Comparison of ENCODE assay signal across 15 cellular contexts in genomic region chr1:38451541-38451993, GRCh38.
DNase-seq lines count a peak whose midpoint lies in the region; FAIRE-seq and TF ChIP-seq lines count a peak whose summit lies in the region.
"Had no signal": no experiment of that assay in that cellular context is flagged by ENCODE, and none has a peak within 500 bp of the region (broad histone marks: within the 10 kb centered on the region; RNA-seq: fewer than 3 reads in every experiment).

No MANE protein-coding gene starts in this region.

- peak overlapping the region; percentile 35 for H2AFZ ChIP-seq in astrocyte (ENCODE audit: low read depth, low read length)

- no peaks in the 10 kb centered on the region for H3K9me3 ChIP-seq in breast epithelium
- no peaks in the 10 kb centered on the region for H3K9me3 ChIP-seq in astrocyte (ENCODE audit: insufficient read depth, low read depth, low read length)
- H3K9me3 ChIP-seq: A549 had no signal

- CTCF ChIA-PET in MCF 10A (lab: Yijun Ruan, JAX): interaction anchor here (0.6 kb wide), 1 partner anchor 270 kb away, joined by 6 read pairs; no protein-coding TSS in a partner anchor

- H3K4me2 ChIP-seq in astrocyte (ENCODE audit: low read length): peak overlapping the region; percentile 68
- H3K4me2 ChIP-seq: A549 had no signal

- H4K20me1 ChIP-seq in astrocyte (ENCODE audit: insufficient read depth, low read length): no peaks in the 10 kb centered on the region

- H3K4me1 Mint-ChIP-seq in MCF 10A (ENCODE audit: insufficient read depth, unreplicated experiment): no peaks in the 10 kb centered on the region
- H3K4me1 Mint-ChIP-seq in astrocyte (ENCODE audit: low read depth, unreplicated experiment): peaks cover 38% of the 10 kb centered on the region

- no peaks in the 10 kb centered on the region for H3K79me2 ChIP-seq in astrocyte (ENCODE audit: insufficient read depth, low read length)

- H3K4me1 ChIP-seq in breast epithelium (no peaks in the 10 kb centered on the region), astrocyte (ENCODE audit: insufficient read depth, low read length) (peaks cover 49% of the 10 kb centered on the region)
- H3K4me1 ChIP-seq: A549 had no signal

- BruUV-seq in MCF 10A (replicated peaks; lab: Mats Ljungman, UMichigan): no TSS peak

- H3K27ac Mint-ChIP-seq in MCF 10A (ENCODE audit: low read depth, unreplicated experiment) (no peak overlapping the region), astrocyte (ENCODE audit: unreplicated experiment) (peak overlapping the region; percentile 88)

- H3K27me3 Mint-ChIP-seq in MCF 10A (ENCODE audit: insufficient read depth, unreplicated experiment) (peaks cover 8% of the 10 kb centered on the region), astrocyte (ENCODE audit: low read depth, unreplicated experiment) (peaks cover 5% of the 10 kb centered on the region)
- H3K27me3 Mint-ChIP-seq: stimulated activated memory B cell treated with anti-CD40 and anti-IgM and Interleukin-4, amounts not matched to agents 10 μg/mL and 1 μg/mL and 100 μg/mL, for 72 hours had no signal

- H3K27ac ChIP-seq in breast epithelium (no peak overlapping the region), astrocyte (ENCODE audit: low read depth, low read length) (peak overlapping the region; percentile 82)
- H3K27ac ChIP-seq: A549, SK-N-MC had no signal

- POLR2A ChIA-PET in MCF 10A (lab: Yijun Ruan, JAX): interaction anchor here (1.0 kb wide), 1 partner anchor 14 kb away, joined by 3 read pairs; no protein-coding TSS in a partner anchor

- intact Hi-C loops in MCF 10A (cut with micrococcal nuclease): no loop called here
- intact Hi-C loops in breast epithelium (cut with DNase I; ENCODE audit: low total_unique reads): no loop called here

- no peaks in the 10 kb centered on the region for H3K36me3 ChIP-seq in breast epithelium
- H3K36me3 ChIP-seq in astrocyte (ENCODE audit: insufficient read depth, low read length): no peaks in the 10 kb centered on the region

- H3K4me3 Mint-ChIP-seq in MCF 10A (ENCODE audit: unreplicated experiment): no peak overlapping the region
- H3K4me3 Mint-ChIP-seq in astrocyte (ENCODE audit: unreplicated experiment): no peak overlapping the region
- H3K4me3 Mint-ChIP-seq: stimulated activated memory B cell treated with anti-CD40 and anti-IgM and Interleukin-4, amounts not matched to agents 10 μg/mL and 1 μg/mL and 100 μg/mL, for 72 hours had no signal

- peak; percentile 78 for FAIRE-seq in astrocyte (lab: Jason Lieb, UNC)
- FAIRE-seq: A549 had no signal

- peak overlapping the region; percentile 59 for H3K9ac ChIP-seq in astrocyte (ENCODE audit: low read length)

- H3K27me3 ChIP-seq in breast epithelium (no peaks in the 10 kb centered on the region), astrocyte (ENCODE audit: insufficient read depth, low read length) (no peaks in the 10 kb centered on the region)

- DNase-seq in MCF 10A (ENCODE audit: unreplicated experiment) (peak; percentile 15), breast epithelium (ENCODE audit: low spot score in 2 of 2) (no peak), astrocyte (ENCODE audit: low read depth) (peak; percentile 81), kidney glomerular epithelial cell (lab: John Stamatoyannopoulos, UW) (peak; percentile 12), superior temporal gyrus (ENCODE audit: extremely low spot score) (peak; percentile 58), NCI-H510A treated with DMSO at 0.1 percent for 48 hours (lab: John Stamatoyannopoulos, UW) (no peak), NOMO-1 (lab: John Stamatoyannopoulos, UW; ENCODE audit: unreplicated experiment in 2 of 2) (no peak), SHP77 (lab: John Stamatoyannopoulos, UW) (no peak)
- DNase-seq: activated CD4-positive, alpha-beta T cell treated with anti-CD3 and anti-CD28 coated beads for 48 hours; activated naive CD4-positive, alpha-beta T cell treated with Interleukin-2 at 50 U/mL for 16 hours; GF-D8; NCI-H526 treated with DMSO at 0.1 percent for 48 hours had no signal

- H3K4me3 ChIP-seq in breast epithelium (no peak overlapping the region), astrocyte (ENCODE audit: insufficient read depth, low read depth, low read length) (no peak overlapping the region)
- H3K4me3 ChIP-seq: A549, SK-N-MC had no signal

- TF ChIP-seq CTCF in MCF 10A (IDR thresholded peaks at IDR 0.05; ENCODE audit: unreplicated experiment) (no peak), breast epithelium (IDR thresholded peaks at IDR 0.05) (no peak), astrocyte (IDR thresholded peaks at IDR 0.05; ENCODE audit: insufficient read depth, low read depth, low read length) (no peak)

- no peak for TF ChIP-seq POLR2A in breast epithelium (IDR thresholded peaks at IDR 0.05)

- H3K9me3 Mint-ChIP-seq in MCF 10A (ENCODE audit: unreplicated experiment): no peaks in the 10 kb centered on the region
- H3K9me3 Mint-ChIP-seq in astrocyte (ENCODE audit: unreplicated experiment): peaks cover 4% of the 10 kb centered on the region

- H3K36me3 Mint-ChIP-seq in MCF 10A (ENCODE audit: insufficient read depth, unreplicated experiment) (no peaks in the 10 kb centered on the region), astrocyte (ENCODE audit: low read depth, unreplicated experiment) (peaks cover 3% of the 10 kb centered on the region)
- H3K36me3 Mint-ChIP-seq: stimulated activated memory B cell treated with anti-CD40 and anti-IgM and Interleukin-4, amounts not matched to agents 10 μg/mL and 1 μg/mL and 100 μg/mL, for 72 hours had no signal

Comparison
In these comparisons a context has a peak if more than half of its experiments do, and no peak if none do; other contexts are left out.
1. DNase-seq: peak in MCF 10A (single experiment), astrocyte (single experiment), kidney glomerular epithelial cell (single experiment) and superior temporal gyrus (single experiment); none in breast epithelium (0 of 2), NCI-H510A treated with DMSO at 0.1 percent for 48 hours (single experiment), NOMO-1 (0 of 2) and SHP77 (0 of 2).